In the genomic region with DNA sequence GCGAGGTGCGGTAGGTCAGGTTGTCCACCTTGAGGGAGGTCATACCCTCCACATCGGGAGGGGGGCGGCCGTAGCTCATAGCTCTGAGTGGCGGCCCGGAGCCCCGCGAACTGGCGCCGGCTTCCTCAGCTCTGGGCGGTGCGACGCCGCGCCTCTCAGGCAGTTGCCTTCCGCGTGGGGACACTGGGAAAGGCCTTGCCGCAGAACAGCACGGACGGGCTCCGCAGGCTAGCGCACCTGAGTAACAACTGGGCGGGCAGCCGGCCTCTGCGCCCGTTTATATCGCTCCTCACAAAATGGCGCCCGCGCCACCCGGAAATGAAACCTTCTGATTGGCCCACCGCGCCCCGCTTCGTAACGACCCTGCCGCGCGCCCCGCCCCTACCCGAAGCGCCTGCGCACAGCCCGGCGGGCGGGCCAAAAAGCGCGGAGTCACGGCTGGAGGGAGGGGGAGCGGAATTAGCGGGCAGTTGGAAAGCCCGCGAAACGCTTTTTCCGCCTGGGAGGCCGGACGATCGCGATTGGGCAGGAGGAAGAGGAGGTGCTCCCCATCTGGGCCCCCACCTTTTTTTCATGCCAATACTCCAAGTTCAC, we compare ENCODE assay signal across 8 cellular contexts. TPM values are rescaled to one million over a fixed set of nuclear protein-coding genes. Genes with fewer than 3 reads are reported as not detected.
DNase-seq lines count a peak whose midpoint lies in the region; ATAC-seq, FAIRE-seq and TF ChIP-seq lines count a peak whose summit lies in the region.

A gene with protein sequence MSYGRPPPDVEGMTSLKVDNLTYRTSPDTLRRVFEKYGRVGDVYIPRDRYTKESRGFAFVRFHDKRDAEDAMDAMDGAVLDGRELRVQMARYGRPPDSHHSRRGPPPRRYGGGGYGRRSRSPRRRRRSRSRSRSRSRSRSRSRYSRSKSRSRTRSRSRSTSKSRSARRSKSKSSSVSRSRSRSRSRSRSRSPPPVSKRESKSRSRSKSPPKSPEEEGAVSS (minus strand): TSS at position 250 of the 594 bp plus-strand sequence. CDS start 171 bp downstream, at position 79.

- H3K9me3 ChIP-seq in psoas muscle: no peaks in the 10 kb centered on the region

- intact Hi-C loops in left ventricle myocardium superior (cut with micrococcal nuclease): no loop called here
- intact Hi-C loops in psoas muscle (cut with DNase I): no loop called here

- peaks cover 59% of the 10 kb centered on the region for H3K4me1 ChIP-seq in psoas muscle

- H3K27me3 ChIP-seq in psoas muscle (ENCODE audit: insufficient read depth in 3 of 3, low read length in 2 of 3): no peaks in the 10 kb centered on the region

- peak; percentile 95 to 96 for DNase-seq in NCI-H187 (lab: John Stamatoyannopoulos, UW)
- peak; percentile 97 to 100 (median 98) for DNase-seq in T-helper 2 cell
- peak; percentile 99 for DNase-seq in left ventricle myocardium superior
- peak; percentile 98 to 99 for DNase-seq in psoas muscle
- DNase-seq in urothelium cell line (ENCODE audit: low spot score): peak; percentile 100

- H3K36me3 ChIP-seq in psoas muscle (ENCODE audit: insufficient read depth in 1 of 2, low read depth in 1 of 2): peaks cover 0 to 54% of the 10 kb centered on the region in 2 donors

- ATAC-seq in GM18498 (IDR thresholded peaks at IDR 0.05; ENCODE audit: unreplicated experiment) (peak; percentile 65), HG02938 (IDR thresholded peaks at IDR 0.05; ENCODE audit: unreplicated experiment) (peak; percentile 67), left ventricle myocardium superior (peak; percentile 88), psoas muscle (peak; percentile 84 to 90 (median 86))

- peak; percentile 9 for FAIRE-seq in urothelium cell line (lab: Jason Lieb, UNC)

- peak within 1 kb of the TSS; percentile 72 for H3K4me3 ChIP-seq in psoas muscle

- H3K27ac ChIP-seq in angular gyrus (ENCODE audit: low read depth, low read length): peak within 1 kb of the TSS; percentile 100
- H3K27ac ChIP-seq in psoas muscle: peak within 1 kb of the TSS; percentile 89

- TF ChIP-seq CTCF in psoas muscle (IDR thresholded peaks at IDR 0.05): no peak

- WGBS in psoas muscle, 3 donors: 0 to 1% (median 0%) methylated on average over 44 to 60 of the region's 60 CpGs

RNA-seq across cellular contexts. Expression of the gene that starts here (rescaled TPM):
- total RNA-seq in left ventricle myocardium superior (78.0 TPM), psoas muscle (100 to 1,000 TPM in 2 of 4 donors, 10 to 100 TPM in 2; 57.9 to 128 (median 90.6) TPM)
- 100 to 1,000 TPM in 2 of 3 donors, 10 to 100 TPM in 1; 81.9 to 135 (median 118) TPM for polyA plus RNA-seq in psoas muscle

Comparison
In these comparisons a context has a peak if more than half of its experiments do, and no peak if none do; other contexts are left out.
1. Peak in every context shown above with its lines: DNase-seq, ATAC-seq, H3K4me3 ChIP-seq and H3K27ac ChIP-seq.